Comparison of ENCODE assay signal across 26 cellular contexts in the genomic region with DNA sequence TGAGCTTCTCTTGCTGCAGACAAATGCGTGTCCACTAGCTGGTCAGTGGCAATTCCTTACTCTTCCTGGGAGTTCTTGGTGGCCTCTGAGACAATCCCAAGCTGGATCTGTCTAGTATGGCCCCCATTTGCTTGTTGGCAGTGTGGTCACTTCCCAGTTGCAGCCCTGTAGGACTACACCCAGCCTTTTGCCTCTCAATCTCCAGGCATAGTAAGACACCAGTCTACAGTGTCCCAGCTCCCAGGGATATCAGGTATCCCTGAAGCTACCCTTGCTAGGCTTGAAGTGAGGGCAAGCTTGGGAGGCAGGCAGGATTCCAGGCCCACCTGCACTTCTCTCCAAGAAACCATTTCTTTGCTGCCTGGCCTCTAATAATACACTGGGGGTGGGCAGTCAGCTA.
"Had no signal": no experiment of that assay in that cellular context is flagged by ENCODE, and none has a peak within 500 bp of the region (broad histone marks: within the 10 kb centered on the region; RNA-seq: fewer than 3 reads in every experiment).

No MANE protein-coding gene starts in this region.

- H3K9me3 Mint-ChIP-seq: naive thymus-derived CD8-positive, alpha-beta T cell; nephron; neural crest cell; stimulated activated memory B cell treated with anti-CD40 and anti-IgM and Interleukin-4, amounts not matched to agents 10 μg/mL and 1 μg/mL and 100 μg/mL, for 72 hours; stimulated activated naive CD8-positive, alpha-beta T cell treated with anti-CD3 and anti-CD28 coated beads, Interleukin-15, amount 100 ng/mL, for 72 hours had no signal

- DNase-seq: head of caudate nucleus; islet precursor cell; lower lobe of right lung; mammary epithelial cell; mesenchymal stem cell; naive thymus-derived CD8-positive, alpha-beta T cell; nucleus accumbens; psoas muscle; right lobe of liver; stimulated activated CD4-positive, alpha-beta T cell treated with anti-CD3 and anti-CD28 coated beads, Interleukin-1b, Interleukin-23, amount 100 ng/mL, for 48 hours; stimulated activated CD4-positive, alpha-beta T cell treated with anti-CD3 and anti-CD28 coated beads, Interleukin-2, amount 100 ng/mL, for 48 hours; stimulated activated CD4-positive, alpha-beta T cell treated with anti-CD3 and anti-CD28 coated beads, Interleukin-4, amount 100 ng/mL, for 4 hours; stimulated activated CD8-positive, alpha-beta memory T cell treated with anti-CD3 and anti-CD28 coated beads, Interleukin-4, amount 100 ng/mL, for 48 hours; stimulated activated naive CD4-positive, alpha-beta T cell treated with Interleukin-2 at 50 U/mL for 16 hours; stimulated activated naive CD8-positive, alpha-beta T cell treated with anti-CD3 and anti-CD28 coated beads, Interleukin-15, amount 100 ng/mL, for 72 hours; substantia nigra; testis; thyroid gland; transverse colon; upper lobe of left lung had no signal

- H3K27me3 ChIP-seq: hepatocyte, right lobe of liver, testis, thyroid gland, transverse colon, upper lobe of left lung had no signal

- H3K4me1 Mint-ChIP-seq: naive thymus-derived CD8-positive, alpha-beta T cell; nephron; stimulated activated memory B cell treated with anti-CD40 and anti-IgM and Interleukin-4, amounts not matched to agents 10 μg/mL and 1 μg/mL and 100 μg/mL, for 72 hours; stimulated activated naive CD8-positive, alpha-beta T cell treated with anti-CD3 and anti-CD28 coated beads, Interleukin-15, amount 100 ng/mL, for 72 hours had no signal

- H2AFZ ChIP-seq: hepatocyte, parathyroid adenoma had no signal

- H3K27ac ChIP-seq: hepatocyte, lower lobe of right lung, parathyroid adenoma, psoas muscle, right lobe of liver, testis, thyroid gland, transverse colon, upper lobe of left lung had no signal

- ATAC-seq: lower lobe of right lung; naive thymus-derived CD8-positive, alpha-beta T cell; psoas muscle; right lobe of liver; stimulated activated memory B cell treated with anti-CD40 and anti-IgM and Interleukin-4, amounts not matched to agents 10 μg/mL and 1 μg/mL and 100 μg/mL, for 72 hours; stimulated activated naive CD8-positive, alpha-beta T cell treated with anti-CD3 and anti-CD28 coated beads, Interleukin-15, amount 100 ng/mL, for 72 hours had no signal

- H3K79me2 ChIP-seq: hepatocyte, parathyroid adenoma had no signal

- H3K9me3 ChIP-seq: lower lobe of right lung, psoas muscle, right lobe of liver, testis, thyroid gland, transverse colon, upper lobe of left lung had no signal

- H3K36me3 Mint-ChIP-seq: naive thymus-derived CD8-positive, alpha-beta T cell; stimulated activated memory B cell treated with anti-CD40 and anti-IgM and Interleukin-4, amounts not matched to agents 10 μg/mL and 1 μg/mL and 100 μg/mL, for 72 hours had no signal

- H3K4me2 ChIP-seq: hepatocyte, smooth muscle cell had no signal

- H3K27ac Mint-ChIP-seq: naive thymus-derived CD8-positive, alpha-beta T cell; nephron; stimulated activated memory B cell treated with anti-CD40 and anti-IgM and Interleukin-4, amounts not matched to agents 10 μg/mL and 1 μg/mL and 100 μg/mL, for 72 hours; stimulated activated naive CD8-positive, alpha-beta T cell treated with anti-CD3 and anti-CD28 coated beads, Interleukin-15, amount 100 ng/mL, for 72 hours had no signal

- H3K4me1 ChIP-seq: lower lobe of right lung, parathyroid adenoma, psoas muscle, right lobe of liver, testis, thyroid gland, transverse colon, upper lobe of left lung had no signal

- H3K36me3 ChIP-seq: lower lobe of right lung, right lobe of liver, thyroid gland, transverse colon, upper lobe of left lung had no signal

- H3K4me3 Mint-ChIP-seq: naive thymus-derived CD8-positive, alpha-beta T cell; nephron; neural crest cell; stimulated activated memory B cell treated with anti-CD40 and anti-IgM and Interleukin-4, amounts not matched to agents 10 μg/mL and 1 μg/mL and 100 μg/mL, for 72 hours; stimulated activated naive CD8-positive, alpha-beta T cell treated with anti-CD3 and anti-CD28 coated beads, Interleukin-15, amount 100 ng/mL, for 72 hours had no signal

- H3K27me3 Mint-ChIP-seq: stimulated activated memory B cell treated with anti-CD40 and anti-IgM and Interleukin-4, amounts not matched to agents 10 μg/mL and 1 μg/mL and 100 μg/mL, for 72 hours had no signal

- H3K4me3 ChIP-seq: hepatocyte, lower lobe of right lung, psoas muscle, right lobe of liver, smooth muscle cell, testis, thyroid gland, transverse colon, upper lobe of left lung had no signal
